Comparison of ENCODE assay signal across 8 cellular contexts in genomic region chrX:138745215-138745614, GRCh38. TPM values are rescaled to one million over a fixed set of nuclear protein-coding genes. Genes with fewer than 3 reads are reported as not detected.
DNase-seq lines count a peak whose midpoint lies in the region; ATAC-seq, FAIRE-seq and TF ChIP-seq lines count a peak whose summit lies in the region.

No MANE protein-coding gene starts in this region.

- H3K27ac Mint-ChIP-seq in activated CD4-positive, alpha-beta T cell treated with anti-CD3 and anti-CD28 coated beads for 36 hours, result no peak overlapping the region

- no peaks in the 10 kb centered on the region for H3K27me3 ChIP-seq in tibial artery

- POLR2A ChIA-PET in activated CD4-positive, alpha-beta T cell treated with anti-CD3 and anti-CD28 coated beads for 36 hours (lab: Charles Lee), result no interaction called here

- DNase-seq in activated CD4-positive, alpha-beta T cell treated with anti-CD3 and anti-CD28 coated beads for 36 hours, result peak; percentile 6
- no peak for DNase-seq in activated CD4-positive, alpha-beta T cell treated with anti-CD3 and anti-CD28 coated beads for 1 hour
- peak; percentile 4 for DNase-seq in LoVo (ENCODE audit: low spot score)
- DNase-seq in astrocyte of the hippocampus (ENCODE audit: low read depth, low spot score), result peak; percentile 75
- no peak for DNase-seq in kidney
- no peak for DNase-seq in tibial artery

- H3K4me3 Mint-ChIP-seq in activated CD4-positive, alpha-beta T cell treated with anti-CD3 and anti-CD28 coated beads for 36 hours, result no peak overlapping the region

- ATAC-seq in activated CD4-positive, alpha-beta T cell treated with anti-CD3 and anti-CD28 coated beads for 36 hours, result no peak
- peak; percentile 81 for ATAC-seq in GM21447 (IDR thresholded peaks at IDR 0.05; ENCODE audit: unreplicated experiment)
- ATAC-seq in HG03139 (IDR thresholded peaks at IDR 0.05; ENCODE audit: unreplicated experiment), result no peak

- peak; percentile 96 for FAIRE-seq in kidney (lab: Jason Lieb, UNC)

- no peak overlapping the region for H3K9ac ChIP-seq in kidney (ENCODE audit: low read length in 2 of 2)

- H3K9me3 ChIP-seq in kidney (ENCODE audit: control insufficient read depth in 1 of 2, low read length in 2 of 2) (no peaks in the 10 kb centered on the region), tibial artery (no peaks in the 10 kb centered on the region)

- intact Hi-C loops in activated CD4-positive, alpha-beta T cell treated with anti-CD3 and anti-CD28 coated beads for 36 hours (cut with DNase I, micrococcal nuclease), result loop anchor here in 1 of 2 experiments (1.0 to 5.0 kb wide), 3 partner anchors 552 to 1313 kb away; no protein-coding TSS in a partner anchor
- intact Hi-C loops in kidney (cut with DNase I), result no loop called here
- intact Hi-C loops in tibial artery (cut with DNase I; ENCODE audit: low total_unique reads), result loop anchor here (5.0 kb wide), 3 partner anchors 448 to 618 kb away; no protein-coding TSS in a partner anchor

- TF ChIP-seq CTCF in kidney (IDR thresholded peaks at IDR 0.05; ENCODE audit: borderline replicate concordance, extremely low read depth, insufficient read depth), result peak; percentile 59
- peak; percentile 55 to 59 for TF ChIP-seq CTCF in tibial artery (IDR thresholded peaks at IDR 0.05)

- CTCF ChIA-PET in activated CD4-positive, alpha-beta T cell treated with anti-CD3 and anti-CD28 coated beads for 36 hours (lab: Charles Lee), result no interaction called here

- H3K9me3 Mint-ChIP-seq in activated CD4-positive, alpha-beta T cell treated with anti-CD3 and anti-CD28 coated beads for 36 hours (ENCODE audit: low read depth), result no peaks in the 10 kb centered on the region

- H3K27ac ChIP-seq in kidney (ENCODE audit: low read depth in 2 of 2, low read length in 2 of 2) (no peak overlapping the region), tibial artery (no peak overlapping the region)

- H3K27me3 Mint-ChIP-seq in activated CD4-positive, alpha-beta T cell treated with anti-CD3 and anti-CD28 coated beads for 36 hours, result peaks cover 5% of the 10 kb centered on the region

- no peak overlapping the region for H3K4me3 ChIP-seq in kidney (ENCODE audit: low read length in 2 of 2)
- H3K4me3 ChIP-seq in tibial artery, result no peak overlapping the region

- no peaks in the 10 kb centered on the region for H3K4me1 ChIP-seq in kidney (ENCODE audit: control insufficient read depth in 1 of 2, insufficient read depth in 1 of 2, low read depth in 1 of 2, low read length in 2 of 2)
- peaks cover 0 to 13% (median 2%) of the 10 kb centered on the region in 4 donors for H3K4me1 ChIP-seq in tibial artery

- no peaks in the 10 kb centered on the region for H3K36me3 ChIP-seq in kidney (ENCODE audit: control insufficient read depth in 1 of 2, insufficient read depth in 2 of 2, low read length in 2 of 2)
- no peaks in the 10 kb centered on the region for H3K36me3 ChIP-seq in tibial artery

- H3K36me3 Mint-ChIP-seq in activated CD4-positive, alpha-beta T cell treated with anti-CD3 and anti-CD28 coated beads for 36 hours (ENCODE audit: low read depth), result no peaks in the 10 kb centered on the region

- H3K4me1 Mint-ChIP-seq in activated CD4-positive, alpha-beta T cell treated with anti-CD3 and anti-CD28 coated beads for 36 hours, result no peaks in the 10 kb centered on the region

RNA-seq across cellular contexts. Expression of gene FGF13, which starts 33.7 kb away (rescaled TPM):
- total RNA-seq in activated CD4-positive, alpha-beta T cell treated with anti-CD3 and anti-CD28 coated beads for 36 hours, result not detected
- total RNA-seq in kidney, result 16.6 TPM
- polyA plus RNA-seq in kidney (ENCODE audit: insufficient read depth, low read depth, low replicate concordance), result 9.2 TPM

Comparison
In these comparisons a context has a peak if more than half of its experiments do, and no peak if none do; other contexts are left out.
1. DNase-seq: peak in activated CD4-positive, alpha-beta T cell treated with anti-CD3 and anti-CD28 coated beads for 36 hours (single experiment), LoVo (single experiment) and astrocyte of the hippocampus (single experiment); none in activated CD4-positive, alpha-beta T cell treated with anti-CD3 and anti-CD28 coated beads for 1 hour (single experiment), kidney (single experiment) and tibial artery (0 of 2).
2. RNA of gene FGF13, which starts 33.7 kb away (total RNA-seq): 16.6 TPM in kidney (single experiment); not detected in activated CD4-positive, alpha-beta T cell treated with anti-CD3 and anti-CD28 coated beads for 36 hours; every median in the first group is over 10 times any median in the second.